Comparison of ENCODE assay signal across 28 cellular contexts in the genomic region with DNA sequence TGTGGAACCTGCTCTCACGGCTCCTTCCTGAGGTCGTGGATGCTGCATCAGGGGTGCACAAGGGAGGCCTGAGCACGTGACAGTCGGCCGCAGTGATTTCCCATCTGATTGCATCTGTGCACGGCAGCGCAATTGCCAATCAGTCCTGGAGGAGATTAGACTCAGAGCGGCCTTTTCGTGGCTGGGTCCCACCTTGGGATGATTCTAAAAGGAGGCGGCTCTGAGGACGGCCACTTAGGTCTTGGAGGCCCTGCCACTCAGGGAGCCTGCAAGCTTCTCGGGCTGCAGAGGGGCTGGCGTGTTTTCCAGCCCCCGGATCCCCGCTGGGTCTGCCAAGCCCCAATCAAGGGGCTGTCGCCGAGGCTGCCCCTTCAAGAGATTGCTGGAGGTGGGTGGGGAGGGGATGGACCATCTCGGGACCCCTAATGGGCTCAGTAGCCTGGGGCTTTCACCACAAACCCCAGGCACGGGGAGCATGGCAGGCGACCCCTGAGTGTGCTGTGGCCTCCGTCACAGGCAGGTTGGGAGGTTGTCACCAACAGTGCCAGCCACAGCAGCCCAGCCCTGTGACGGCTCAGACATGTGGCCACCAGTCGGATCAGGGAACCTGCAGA. TPM values are rescaled to one million over a fixed set of nuclear protein-coding genes. Genes with fewer than 3 reads are reported as not detected.
A peak's percentile ranks its signal among the peaks of the same experiment; 100 is the strongest.
DNase-seq lines count a peak whose midpoint lies in the region; ATAC-seq and TF ChIP-seq lines count a peak whose summit lies in the region.
"Had no signal": no experiment of that assay in that cellular context is flagged by ENCODE, and none has a peak within 500 bp of the region (broad histone marks: within the 10 kb centered on the region; RNA-seq: fewer than 3 reads in every experiment).

No MANE protein-coding gene starts in this region.

- H3K9me3 Mint-ChIP-seq in osteocyte (ENCODE audit: unreplicated experiment): no peaks in the 10 kb centered on the region
- H3K9me3 Mint-ChIP-seq: IgD-negative memory B cell had no signal

- H3K23ac ChIP-seq in mesenchymal stem cell (ENCODE audit: low read length in 2 of 2): no peak overlapping the region

- DNase-seq in cardiac septum (ENCODE audit: low spot score): peak; percentile 53
- DNase-seq in left ventricle myocardium superior: no peak
- peak; percentile 45 for DNase-seq in ecto neural progenitor cell (ENCODE audit: low spot score)
- DNase-seq in osteocyte (ENCODE audit: extremely low spot score, unreplicated experiment): peak; percentile 67
- DNase-seq in esophagus squamous epithelium (lab: John Stamatoyannopoulos, UW): no peak
- DNase-seq in NCI-H2081 (lab: John Stamatoyannopoulos, UW): no peak
- DNase-seq in mesenchymal stem cell: no peak
- DNase-seq: C1 segment of cervical spinal cord; CD4-positive, alpha-beta memory T cell; COR-L47; DMS53; H7; MV-4-11; NCI-H1105; NCI-H146; NCI-H1930; NCI-H446; NCI-H524 treated with DMSO at 0.1 percent for 48 hours; NCI-H774; NK-92 treated with Interleukin-12 subunit alpha and Interleukin-12 subunit beta, amount 100 ng/mL, for 24 hours; PC-9; Right ventricle myocardium superior had no signal

- H3K27me3 Mint-ChIP-seq in osteocyte (ENCODE audit: unreplicated experiment): peaks cover 2% of the 10 kb centered on the region

- 52 to 87% methylated on average over 2 to 3 of the region's 23 CpGs for WGBS in esophagus squamous epithelium, 2 donors
- WGBS in mesenchymal stem cell: 75% methylated on average over 23 of the region's 23 CpGs

- H4K8ac ChIP-seq in mesenchymal stem cell (ENCODE audit: low read length): no peak overlapping the region

- no peak overlapping the region for H3K4me3 Mint-ChIP-seq in osteocyte (ENCODE audit: unreplicated experiment)
- H3K4me3 Mint-ChIP-seq: CD4-positive, alpha-beta memory T cell; IgD-negative memory B cell had no signal

- H3K18ac ChIP-seq in mesenchymal stem cell (ENCODE audit: low read depth in 1 of 2, low read length in 2 of 2): no peak overlapping the region

- no peak overlapping the region for H2BK120ac ChIP-seq in mesenchymal stem cell (ENCODE audit: low read depth, low read length)

- H3K36me3 Mint-ChIP-seq in osteocyte (ENCODE audit: unreplicated experiment): no peaks in the 10 kb centered on the region
- H3K36me3 Mint-ChIP-seq: CD4-positive, alpha-beta memory T cell had no signal

- no peaks in the 10 kb centered on the region for H3K36me3 ChIP-seq in esophagus squamous epithelium
- no peaks in the 10 kb centered on the region for H3K36me3 ChIP-seq in mesenchymal stem cell (ENCODE audit: control insufficient read depth in 1 of 2, insufficient read depth in 2 of 2, low read depth in 1 of 2, low read length in 2 of 2)
- H3K36me3 ChIP-seq: SJSA1 had no signal

- no peaks in the 10 kb centered on the region for H3K79me1 ChIP-seq in mesenchymal stem cell (replicated peaks; ENCODE audit: low read length, poor library complexity, severe bottlenecking)

- H3K4me3 ChIP-seq in esophagus squamous epithelium (no peak overlapping the region), mesenchymal stem cell (ENCODE audit: insufficient read depth in 1 of 2, low read depth in 1 of 2, low read length in 2 of 2) (no peak overlapping the region)
- H3K4me3 ChIP-seq: PC-9, SJSA1 had no signal

- no peak overlapping the region for H2AK5ac ChIP-seq in mesenchymal stem cell (ENCODE audit: low read length, severe bottlenecking)

- no peak overlapping the region for H2AFZ ChIP-seq in mesenchymal stem cell (ENCODE audit: low read depth, low read length)
- H2AFZ ChIP-seq: PC-9 had no signal

- H3K9ac ChIP-seq in mesenchymal stem cell (ENCODE audit: low read length): no peak overlapping the region
- H3K9ac ChIP-seq: KMS-11 had no signal

- H3K4me1 Mint-ChIP-seq in osteocyte (ENCODE audit: unreplicated experiment): no peaks in the 10 kb centered on the region
- H3K4me1 Mint-ChIP-seq: CD4-positive, alpha-beta memory T cell; IgD-negative memory B cell had no signal

- no peak overlapping the region for H3K14ac ChIP-seq in mesenchymal stem cell (ENCODE audit: low read length in 2 of 2)

- intact Hi-C loops in cardiac septum (cut with DNase I): no loop called here
- intact Hi-C loops in left ventricle myocardium superior (cut with micrococcal nuclease): no loop called here
- intact Hi-C loops in esophagus squamous epithelium (cut with DNase I): no loop called here

- H3K27ac ChIP-seq in esophagus squamous epithelium (no peak overlapping the region), mesenchymal stem cell (ENCODE audit: low read length, poor library complexity, severe bottlenecking) (no peak overlapping the region)
- H3K27ac ChIP-seq: HL-60, KMS-11, PC-9, SJSA1 had no signal

- H3K4me1 ChIP-seq in esophagus squamous epithelium: no peaks in the 10 kb centered on the region
- no peaks in the 10 kb centered on the region for H3K4me1 ChIP-seq in mesenchymal stem cell (ENCODE audit: control insufficient read depth, insufficient read depth, low read depth, low read length)
- H3K4me1 ChIP-seq: SJSA1 had no signal

- no peak overlapping the region for H3K4me2 ChIP-seq in mesenchymal stem cell (ENCODE audit: low read length, poor library complexity, severe bottlenecking)
- H3K4me2 ChIP-seq: KMS-11, PC-9 had no signal

- no peaks in the 10 kb centered on the region for H3K9me3 ChIP-seq in esophagus squamous epithelium
- no peaks in the 10 kb centered on the region for H3K9me3 ChIP-seq in mesenchymal stem cell (ENCODE audit: control insufficient read depth, low read length)
- H3K9me3 ChIP-seq: SJSA1 had no signal

- H3K4ac ChIP-seq in mesenchymal stem cell (ENCODE audit: low read depth in 1 of 2, low read length in 2 of 2): no peak overlapping the region

- H3K27ac Mint-ChIP-seq in osteocyte (ENCODE audit: unreplicated experiment): no peak overlapping the region
- H3K27ac Mint-ChIP-seq: CD4-positive, alpha-beta memory T cell; IgD-negative memory B cell had no signal

- no peak overlapping the region for H2BK12ac ChIP-seq in mesenchymal stem cell (ENCODE audit: low read length in 2 of 2)

- H3K27me3 ChIP-seq in esophagus squamous epithelium (peaks cover 0 to 54% (median 0%) of the 10 kb centered on the region in 4 donors), mesenchymal stem cell (ENCODE audit: control insufficient read depth in 1 of 2, insufficient read depth in 1 of 2, low read length in 2 of 2) (peaks cover 0 to 8% of the 10 kb centered on the region in 2 experiments)

- no peak overlapping the region for H2BK15ac ChIP-seq in mesenchymal stem cell (ENCODE audit: low read depth, poor library complexity, severe bottlenecking)

- no peak for TF ChIP-seq POLR2A in esophagus squamous epithelium (IDR thresholded peaks at IDR 0.05)

- no peak overlapping the region for H4K91ac ChIP-seq in mesenchymal stem cell (ENCODE audit: low read length)

- TF ChIP-seq CTCF in osteocyte (IDR thresholded peaks at IDR 0.05): no peak
- no peak for TF ChIP-seq CTCF in esophagus squamous epithelium (IDR thresholded peaks at IDR 0.05)

- no peak overlapping the region for H2BK5ac ChIP-seq in mesenchymal stem cell (ENCODE audit: low read depth, low read length, poor library complexity, severe bottlenecking)

- no peak for ATAC-seq in left ventricle myocardium superior

RNA-seq across cellular contexts. Expression of a gene that starts 51.6 kb away (rescaled TPM):
- total RNA-seq in cardiac septum (not detected), left ventricle myocardium superior (not detected), osteocyte (not detected in 2 replicates), esophagus squamous epithelium (under 1 TPM in 1 of 4 donors, not detected in 3; 0.19 TPM)
- not detected for polyA plus RNA-seq in mesenchymal stem cell (2013, experiment 1 of 2)
- polyA plus RNA-seq in mesenchymal stem cell (2013, experiment 2 of 2): not detected
- total RNA-seq: CD4-positive, alpha-beta memory T cell; G401; H7; PC-9; Right ventricle myocardium superior; RPMI7951; SJSA1 had no signal
- polyA plus RNA-seq: CD4-positive, alpha-beta memory T cell; IgD-negative memory B cell had no signal

Comparison
In these comparisons a context has a peak if more than half of its experiments do, and no peak if none do; other contexts are left out.
1. DNase-seq: peak in cardiac septum (single experiment), ecto neural progenitor cell (single experiment) and osteocyte (single experiment); none in left ventricle myocardium superior (single experiment), esophagus squamous epithelium (single experiment), NCI-H2081 (0 of 2) and mesenchymal stem cell (single experiment).